7 cellular contexts compared by ENCODE assay signal in the genomic region with DNA sequence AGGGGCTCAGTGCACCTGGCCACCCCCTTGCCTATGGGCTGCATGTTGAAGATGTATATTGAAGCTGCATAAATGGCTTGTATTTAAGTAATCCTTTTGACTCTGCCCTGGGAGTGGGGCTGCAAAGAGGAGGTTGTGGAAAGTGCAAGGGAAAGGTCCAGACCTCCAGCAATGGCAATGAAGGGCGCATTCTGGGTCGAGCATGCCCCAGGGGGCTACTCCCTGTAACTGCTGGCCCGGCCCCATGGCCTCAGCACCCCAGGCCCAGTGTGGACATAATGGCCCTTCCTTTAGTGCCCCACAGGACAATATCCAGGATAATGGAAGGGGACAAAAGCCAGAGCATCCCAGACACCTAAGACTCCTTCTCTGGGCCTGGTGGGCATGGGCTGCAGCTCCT. TPM values are rescaled to one million over a fixed set of nuclear protein-coding genes. Genes with fewer than 3 reads are reported as not detected.
"Had no signal": no experiment of that assay in that cellular context is flagged by ENCODE, and none has a peak within 500 bp of the region (broad histone marks: within the 10 kb centered on the region; RNA-seq: fewer than 3 reads in every experiment).

No MANE protein-coding gene starts in this region.

- DNase-seq: H9, HCEC 1CT, KBM-7 had no signal

- H3K4me3 ChIP-seq: GM23338 had no signal

- H3K4me2 ChIP-seq: GM23338 had no signal

- ATAC-seq: GM23338, HepG2 had no signal

- H3K27ac ChIP-seq: HL-60 had no signal

RNA-seq across cellular contexts. Expression of gene CHST8, which starts 43.1 kb away (rescaled TPM):
- polyA plus RNA-seq: HepG2, IgD-negative memory B cell had no signal
